8 cellular contexts compared by ENCODE assay signal in genomic region chr12:7108928-7109920, GRCh38. TPM values are rescaled to one million over a fixed set of nuclear protein-coding genes. Genes with fewer than 3 reads are reported as not detected.
DNase-seq lines count a peak whose midpoint lies in the region; ATAC-seq lines count a peak whose summit lies in the region.

Gene C1RL, minus strand, starts transcription at chr12:7109214. Its CDS starts 34 bp downstream, at chr12:7109180.

- peaks cover 38% of the 10 kb centered on the region for H3K36me3 Mint-ChIP-seq in activated CD4-positive, alpha-beta T cell treated with anti-CD3 and anti-CD28 coated beads, Interleukin-2, amount 10 ng/mL, durations not matched to agents 24 days and 14 days (ENCODE audit: low read depth)

- ATAC-seq in HG02885 (IDR thresholded peaks at IDR 0.05; ENCODE audit: poor library complexity, unreplicated experiment) = peak; percentile 44
- peak; percentile 78 for ATAC-seq in left lobe of liver
- ATAC-seq in HG03571 (IDR thresholded peaks at IDR 0.05; ENCODE audit: unreplicated experiment) = no peak

- DNase-seq in D341Med (ENCODE audit: low spot score) (peak; percentile 82), NCI-H510A treated with DMSO at 0.1 percent for 48 hours (lab: John Stamatoyannopoulos, UW) (peak; percentile 41), dedifferentiated amniotic fluid mesenchymal stem cell (ENCODE audit: extremely low spot score) (peak; percentile 77), left lobe of liver (ENCODE audit: low spot score) (peak; percentile 95)
- peak; percentile 96 for DNase-seq in activated CD4-positive, alpha-beta T cell treated with anti-CD3 and anti-CD28 coated beads, Interleukin-2, amount 10 ng/mL, durations not matched to agents 24 days and 14 days
- peak; percentile 79 for DNase-seq in stimulated activated CD4-positive, alpha-beta T cell treated with anti-CD3 and anti-CD28 coated beads, Interleukin-1b, Interleukin-23, amount 100 ng/mL, for 48 hours

- peaks cover 10% of the 10 kb centered on the region for H3K9me3 Mint-ChIP-seq in activated CD4-positive, alpha-beta T cell treated with anti-CD3 and anti-CD28 coated beads, Interleukin-2, amount 10 ng/mL, durations not matched to agents 24 days and 14 days

- intact Hi-C loops in activated CD4-positive, alpha-beta T cell treated with anti-CD3 and anti-CD28 coated beads, Interleukin-2, amount 10 ng/mL, durations not matched to agents 24 days and 14 days (cut with micrococcal nuclease) = loop anchor here (1.0 to 2.0 kb wide), 6 partner anchors 91 to 356 kb away; partner anchors contain the start of genes C12orf57, EMG1, LPCAT3 and MLF2

- H3K27ac Mint-ChIP-seq in activated CD4-positive, alpha-beta T cell treated with anti-CD3 and anti-CD28 coated beads, Interleukin-2, amount 10 ng/mL, durations not matched to agents 24 days and 14 days = peak within 1 kb of the TSS; percentile 92

- H3K4me3 Mint-ChIP-seq in activated CD4-positive, alpha-beta T cell treated with anti-CD3 and anti-CD28 coated beads, Interleukin-2, amount 10 ng/mL, durations not matched to agents 24 days and 14 days = peak within 1 kb of the TSS; percentile 95

- no peaks in the 10 kb centered on the region for H3K27me3 Mint-ChIP-seq in activated CD4-positive, alpha-beta T cell treated with anti-CD3 and anti-CD28 coated beads, Interleukin-2, amount 10 ng/mL, durations not matched to agents 24 days and 14 days

- peaks cover 42% of the 10 kb centered on the region for H3K4me1 Mint-ChIP-seq in activated CD4-positive, alpha-beta T cell treated with anti-CD3 and anti-CD28 coated beads, Interleukin-2, amount 10 ng/mL, durations not matched to agents 24 days and 14 days

RNA-seq across cellular contexts. Expression of gene C1RL, which starts in this region (rescaled TPM):
- total RNA-seq in activated CD4-positive, alpha-beta T cell treated with anti-CD3 and anti-CD28 coated beads, Interleukin-2, amount 10 ng/mL, durations not matched to agents 24 days and 14 days = 19.8 and 23.0 TPM in 2 replicates
- total RNA-seq in left lobe of liver = 243 TPM

Comparison
In these comparisons a context has a peak if more than half of its experiments do, and no peak if none do; other contexts are left out.
1. RNA of gene C1RL (total RNA-seq): 243 TPM in left lobe of liver (single experiment); 19.8 to 23.0 TPM in activated CD4-positive, alpha-beta T cell treated with anti-CD3 and anti-CD28 coated beads, Interleukin-2, amount 10 ng/mL, durations not matched to agents 24 days and 14 days; every median in the first group is over 10 times any median in the second.
2. DNase-seq: peak in every context shown above with its lines; median percentile 96 in activated CD4-positive, alpha-beta T cell treated with anti-CD3 and anti-CD28 coated beads, Interleukin-2, amount 10 ng/mL, durations not matched to agents 24 days and 14 days; 95 in left lobe of liver; 82 in D341Med; 79 in stimulated activated CD4-positive, alpha-beta T cell treated with anti-CD3 and anti-CD28 coated beads, Interleukin-1b, Interleukin-23, amount 100 ng/mL, for 48 hours; 77 in dedifferentiated amniotic fluid mesenchymal stem cell; 41 in NCI-H510A treated with DMSO at 0.1 percent for 48 hours.